Comparison of ENCODE assay signal across 8 cellular contexts in genomic region chr3:122416966-122417365, GRCh38. TPM values are rescaled to one million over a fixed set of nuclear protein-coding genes. Genes with fewer than 3 reads are reported as not detected.
DNase-seq lines count a peak whose midpoint lies in the region; ATAC-seq and TF ChIP-seq lines count a peak whose summit lies in the region.

No MANE protein-coding gene starts in this region.

- H3K9me3 ChIP-seq in HAP-1 (no peaks in the 10 kb centered on the region), hepatocyte (ENCODE audit: low read depth) (no peaks in the 10 kb centered on the region), spleen (no peaks in the 10 kb centered on the region)

- peak overlapping the region; percentile 98 for H3K4me3 Mint-ChIP-seq in activated B cell treated with CpG ODN at 0.5 μM for 24 hours

- POLR2A ChIA-PET in activated B cell treated with CpG ODN at 0.5 μM for 24 hours (lab: Charles Lee), result interaction anchor here (0.7 to 3.8 kb wide), 11 partner anchors 20 to 868 kb away, joined by 4 to 55 read pairs (median 5); partner anchors contain the start of genes DTX3L, FAM162A, HSPBAP1 and KPNA1

- peaks cover 44% of the 10 kb centered on the region for H3K36me3 Mint-ChIP-seq in activated B cell treated with CpG ODN at 0.5 μM for 24 hours (ENCODE audit: low read depth)

- H3K4me1 Mint-ChIP-seq in activated B cell treated with CpG ODN at 0.5 μM for 24 hours, result peaks cover 46% of the 10 kb centered on the region

- DNase-seq in HAP-1 (ENCODE audit: low spot score in 2 of 2) (peak in 1 of 2 experiments; percentile 16), activated B cell treated with CpG ODN at 0.5 μM for 24 hours (no peak), hepatocyte (ENCODE audit: low spot score) (no peak), spleen (peak; percentile 78), NCI-H2227 (lab: John Stamatoyannopoulos, UW; ENCODE audit: unreplicated experiment) (no peak), SKM-1 treated with dmso at 0.1 percent for 144 hours (lab: John Stamatoyannopoulos, UW; ENCODE audit: unreplicated experiment) (no peak)
- no peak for DNase-seq in stimulated activated CD4-positive, alpha-beta T cell treated with anti-CD3 and anti-CD28 coated beads, Interleukin-15, amount 100 ng/mL, for 24 hours

- peak overlapping the region; percentile 78 for H3K4me2 ChIP-seq in hepatocyte

- TF ChIP-seq POLR2A in spleen (IDR thresholded peaks at IDR 0.05), result no peak

- H3K4me3 ChIP-seq in HAP-1 (peak overlapping the region; percentile 78), hepatocyte (peak overlapping the region; percentile 56), spleen (peak overlapping the region; percentile 68 to 85 (median 72))

- no peaks in the 10 kb centered on the region for H3K27me3 ChIP-seq in HAP-1 (ENCODE audit: low read depth)
- no peaks in the 10 kb centered on the region for H3K27me3 ChIP-seq in hepatocyte
- no peaks in the 10 kb centered on the region for H3K27me3 ChIP-seq in spleen (replicated peaks in 1 of 7)

- ATAC-seq in activated B cell treated with CpG ODN at 0.5 μM for 24 hours (ENCODE audit: low read depth), result no peak
- no peak for ATAC-seq in GM21737 (IDR thresholded peaks at IDR 0.05; ENCODE audit: unreplicated experiment)

- H4K20me1 ChIP-seq in hepatocyte (ENCODE audit: insufficient read depth, poor library complexity, severe bottlenecking), result no peaks in the 10 kb centered on the region

- WGBS in hepatocyte (ENCODE audit: low lambda C conversion rate, missing lambda C conversion rate), result 67% methylated on average over 14 of the region's 14 CpGs
- 59 to 73% (median 62%) methylated on average over 14 of the region's 14 CpGs for WGBS in spleen, 5 donors

- no peaks in the 10 kb centered on the region for H3K27me3 Mint-ChIP-seq in activated B cell treated with CpG ODN at 0.5 μM for 24 hours

- H3K27ac ChIP-seq in hepatocyte, result peak overlapping the region; percentile 93
- peak overlapping the region; percentile 80 to 97 (median 94) for H3K27ac ChIP-seq in spleen

- H3K4me1 ChIP-seq in HAP-1 (peaks cover 7% of the 10 kb centered on the region), hepatocyte (ENCODE audit: insufficient read depth) (peaks cover 17% of the 10 kb centered on the region), spleen (peaks cover 25 to 61% (median 40%) of the 10 kb centered on the region in 6 donors)

- CTCF ChIA-PET in activated B cell treated with CpG ODN at 0.5 μM for 24 hours (lab: Charles Lee), result interaction anchor here (1.9 kb wide), 1 partner anchor 33 kb away, joined by 11 read pairs; the partner anchor contains the start of gene FAM162A

- peak overlapping the region; percentile 58 for H2AFZ ChIP-seq in hepatocyte

- no peaks in the 10 kb centered on the region for H3K9me3 Mint-ChIP-seq in activated B cell treated with CpG ODN at 0.5 μM for 24 hours

- H3K9me2 ChIP-seq in hepatocyte (replicated peaks; ENCODE audit: insufficient read depth), result no peaks in the 10 kb centered on the region

- H3K27ac Mint-ChIP-seq in activated B cell treated with CpG ODN at 0.5 μM for 24 hours, result peak overlapping the region; percentile 100

- intact Hi-C loops in activated B cell treated with CpG ODN at 0.5 μM for 24 hours (cut with micrococcal nuclease) (loop anchor here (1.0 to 10.0 kb wide), 12 partner anchors 34 to 1674 kb away; partner anchors contain the start of genes EAF2, GOLGB1, GTF2E1 and HACD2), spleen (cut with DNase I; ENCODE audit: low total_unique reads) (no loop called here)

- TF ChIP-seq CTCF in activated B cell treated with CpG ODN at 0.5 μM for 24 hours (IDR thresholded peaks at IDR 0.05) (no peak), hepatocyte (IDR thresholded peaks at IDR 0.05; ENCODE audit: poor library complexity) (no peak), spleen (IDR thresholded peaks at IDR 0.05 in 8 of 11, conservative IDR thresholded peaks at IDR 0.05 in 3 of 11) (no peak)

- in situ Hi-C loops in HAP-1 (cut with MboI; ENCODE audit: low sequenced_read_pairs), result no loop called here

- H3K36me3 ChIP-seq in HAP-1 (replicated peaks) (peaks cover 7% of the 10 kb centered on the region; the same call in 1 of the 2 replicates), hepatocyte (replicated peaks; ENCODE audit: insufficient read depth, low read depth) (no peaks in the 10 kb centered on the region), spleen (peaks cover 0 to 37% (median 3%) of the 10 kb centered on the region in 6 donors)

- H3K79me2 ChIP-seq in hepatocyte, result peaks cover 49% of the 10 kb centered on the region

RNA-seq across cellular contexts. Expression of gene WDR5B, which starts 1.1 kb away (rescaled TPM):
- total RNA-seq in activated B cell treated with CpG ODN at 0.5 μM for 24 hours (8.0 and 8.1 TPM in 2 replicates), hepatocyte (6.4 and 8.2 TPM in 2 replicates), spleen (10 to 100 TPM in 1 of 7 donors, 1 to 10 TPM in 6; 4.7 to 12.3 (median 7.7) TPM)
- polyA plus RNA-seq in hepatocyte (1.7 and 1.9 TPM in 2 replicates), spleen (1 to 10 TPM; 5.8 to 7.3 (median 6.4) TPM)

RNA-seq across cellular contexts. Expression of gene FAM162A, which starts 33.0 kb away (rescaled TPM):
- total RNA-seq in activated B cell treated with CpG ODN at 0.5 μM for 24 hours (28.5 and 33.9 TPM in 2 replicates), hepatocyte (45.6 and 50.4 TPM in 2 replicates), spleen (10 to 100 TPM in 6 of 7 donors, 1 to 10 TPM in 1; 9.3 to 36.9 (median 19.8) TPM)
- polyA plus RNA-seq in hepatocyte (102 and 107 TPM in 2 replicates), spleen (10 to 100 TPM; 38.7 to 57.1 (median 50.4) TPM)

RNA-seq across cellular contexts. Expression of gene MIX23, which starts 33.9 kb away (rescaled TPM):
- total RNA-seq in activated B cell treated with CpG ODN at 0.5 μM for 24 hours (47.3 and 49.1 TPM in 2 replicates), hepatocyte (42.0 and 57.1 TPM in 2 replicates), spleen (10 to 100 TPM; 18.4 to 24.9 (median 19.6) TPM)
- polyA plus RNA-seq in hepatocyte (42.8 and 46.4 TPM in 2 replicates), spleen (10 to 100 TPM; 28.0 to 32.9 (median 28.2) TPM)
